In genomic region chrX:126806784-126807183, GRCh38 we compare ENCODE assay signal across 15 cellular contexts. TPM values are rescaled to one million over a fixed set of nuclear protein-coding genes. Genes with fewer than 3 reads are reported as not detected.
"Had no signal": no experiment of that assay in that cellular context is flagged by ENCODE, and none has a peak within 500 bp of the region (broad histone marks: within the 10 kb centered on the region; RNA-seq: fewer than 3 reads in every experiment).

No MANE protein-coding gene starts in this region.

RNA-seq across cellular contexts. Expression of gene PRR32, which starts 12.7 kb away (rescaled TPM):
- total RNA-seq: stomach, subcutaneous adipose tissue, suprapubic skin, temporal lobe, testis, thoracic aorta, thyroid gland, tibial nerve, transverse colon, upper lobe of left lung, upper lobe of right lung, ureter, uterus, vagina had no signal
- polyA plus RNA-seq: stomach, urinary bladder had no signal
